8 cellular contexts compared by ENCODE assay signal in genomic region chr20:1184638-1185315, GRCh38. TPM values are rescaled to one million over a fixed set of nuclear protein-coding genes. Genes with fewer than 3 reads are reported as not detected.
DNase-seq lines count a peak whose midpoint lies in the region; ATAC-seq and TF ChIP-seq lines count a peak whose summit lies in the region.

TSS of gene TMEM74B (minus strand) at chr20:1184981. CDS start at chr20:1183801, 1,180 bp downstream.

- H3K27me3 ChIP-seq in PC-9 (ENCODE audit: insufficient read depth, low read depth) = peaks cover 19% of the 10 kb centered on the region
- H3K27me3 ChIP-seq in esophagus squamous epithelium = peaks cover 0 to 45% (median 6%) of the 10 kb centered on the region in 4 donors

- no peaks in the 10 kb centered on the region for H3K9me2 ChIP-seq in PC-9 (ENCODE audit: insufficient read depth)

- H3K36me3 Mint-ChIP-seq in progenitor cell of endocrine pancreas (ENCODE audit: insufficient read depth) = no peaks in the 10 kb centered on the region

- no peak for DNase-seq in PC-9
- DNase-seq in esophagus squamous epithelium (lab: John Stamatoyannopoulos, UW) = no peak
- peak; percentile 28 for DNase-seq in progenitor cell of endocrine pancreas (ENCODE audit: low spot score, unreplicated experiment)
- no peak for DNase-seq in dedifferentiated amniotic fluid mesenchymal stem cell (ENCODE audit: extremely low spot score)
- no peak for DNase-seq in occipital lobe (lab: John Stamatoyannopoulos, UW)

- peak within 1 kb of the TSS; percentile 79 for H3K4me3 Mint-ChIP-seq in progenitor cell of endocrine pancreas (ENCODE audit: low read depth)

- H3K79me2 ChIP-seq in PC-9 (ENCODE audit: low read depth) = no peaks in the 10 kb centered on the region

- H3K27ac ChIP-seq in PC-9 (no peak within 1 kb of the TSS), esophagus squamous epithelium (peak within 1 kb of the TSS in 2 of 4 donors; percentile 34 to 50)

- H2AFZ ChIP-seq in PC-9 = no peak within 1 kb of the TSS

- no peaks in the 10 kb centered on the region; the same call in 1 of the 2 replicates for H4K20me1 ChIP-seq in PC-9 (ENCODE audit: insufficient read depth)

- ATAC-seq in GM18907 (IDR thresholded peaks at IDR 0.05; ENCODE audit: unreplicated experiment) = no peak
- ATAC-seq in HG03175 (IDR thresholded peaks at IDR 0.05; ENCODE audit: unreplicated experiment) = no peak

- H3K27me3 Mint-ChIP-seq in progenitor cell of endocrine pancreas = peaks cover 17% of the 10 kb centered on the region

- 7% methylated on average over 11 of the region's 76 CpGs; no CpG with 5 or more reads in 1 of the 2 donors for WGBS in esophagus squamous epithelium, 2 donors

- H3K4me2 ChIP-seq in PC-9 = peak within 1 kb of the TSS; percentile 59

- H3K36me3 ChIP-seq in PC-9 (ENCODE audit: low read depth) = no peaks in the 10 kb centered on the region
- no peaks in the 10 kb centered on the region for H3K36me3 ChIP-seq in esophagus squamous epithelium

- POLR2A ChIA-PET in PC-9 (lab: Charles Lee; ENCODE audit: unreplicated experiment) = no interaction called here

- no peaks in the 10 kb centered on the region for H3K9me3 Mint-ChIP-seq in progenitor cell of endocrine pancreas (ENCODE audit: low read depth)

- H3K27ac Mint-ChIP-seq in progenitor cell of endocrine pancreas = peak within 1 kb of the TSS; percentile 91

- H3K4me3 ChIP-seq in GM08714 (ENCODE audit: low read length) = peak within 1 kb of the TSS; percentile 13; the same call in 1 of the 2 replicates
- 0 out of 2 replicates have a peak within 1 kb of the TSS, but pooled peaks have one; percentile 11 for H3K4me3 ChIP-seq in PC-9
- H3K4me3 ChIP-seq in esophagus squamous epithelium = peak within 1 kb of the TSS; percentile 38 to 74 (median 55)

- peaks cover 11% of the 10 kb centered on the region for H3K4me1 Mint-ChIP-seq in progenitor cell of endocrine pancreas (ENCODE audit: low read depth)

- no peaks in the 10 kb centered on the region for H3K9me3 ChIP-seq in PC-9 (ENCODE audit: insufficient read depth, low read depth)
- H3K9me3 ChIP-seq in esophagus squamous epithelium = no peaks in the 10 kb centered on the region

- intact Hi-C loops in PC-9 (cut with micrococcal nuclease; ENCODE audit: unreplicated experiment) = no loop called here
- intact Hi-C loops in esophagus squamous epithelium (cut with DNase I) = no loop called here

- H3F3A ChIP-seq in PC-9 (ENCODE audit: insufficient read depth, low read depth) = no peaks in the 10 kb centered on the region

- no TSS peak for BruUV-seq in PC-9 (replicated peaks; lab: Mats Ljungman, UMichigan)

- CTCF ChIA-PET in PC-9 (lab: Charles Lee) = interaction anchor here (0.5 to 0.7 kb wide), 2 partner anchors 33 to 63 kb away, joined by 3 to 6 read pairs; no protein-coding TSS in a partner anchor

- no peak for TF ChIP-seq CTCF in PC-9 (conservative IDR thresholded peaks at IDR 0.05)
- no peak for TF ChIP-seq CTCF in esophagus squamous epithelium (IDR thresholded peaks at IDR 0.05)
- TF ChIP-seq CTCF in progenitor cell of endocrine pancreas (IDR thresholded peaks at IDR 0.05; ENCODE audit: unreplicated experiment) = no peak

- H3K4me1 ChIP-seq in PC-9 (replicated peaks; ENCODE audit: insufficient read depth) = no peaks in the 10 kb centered on the region
- peaks cover 8 to 22% (median 12%) of the 10 kb centered on the region in 3 donors for H3K4me1 ChIP-seq in esophagus squamous epithelium

- no peak for TF ChIP-seq POLR2A in esophagus squamous epithelium (IDR thresholded peaks at IDR 0.05)

RNA-seq across cellular contexts. Expression of gene TMEM74B, which starts in this region (rescaled TPM):
- total RNA-seq in PC-9 (2021) = 0.44 and 1.2 TPM in 2 replicates
- 1 to 10 TPM in 1 of 4 donors, under 1 TPM in 3; 0.13 to 1.1 (median 0.77) TPM for total RNA-seq in esophagus squamous epithelium
- total RNA-seq in progenitor cell of endocrine pancreas = 15.6 and 21.9 TPM in 2 replicates
- 8.0 TPM for total RNA-seq in occipital lobe
